In genomic region chr14:33700052-33700451, GRCh38 we compare ENCODE assay signal across 23 cellular contexts.
"Had no signal": no experiment of that assay in that cellular context is flagged by ENCODE, and none has a peak within 500 bp of the region (broad histone marks: within the 10 kb centered on the region; RNA-seq: fewer than 3 reads in every experiment).

No MANE protein-coding gene starts in this region.

- FAIRE-seq: RCC 7860 had no signal

- H3K4me1 Mint-ChIP-seq: activated CD4-positive, alpha-beta memory T cell treated with anti-CD3 and anti-CD28 coated beads, Interleukin-2, amount 10 ng/mL, durations not matched to agents 7 days and 5 days; activated CD4-positive, alpha-beta T cell treated with anti-CD3 and anti-CD28 coated beads for 36 hours; activated naive CD4-positive, alpha-beta T cell treated with anti-CD3 and anti-CD28 coated beads, Interleukin-2, amount 10 ng/mL, durations not matched to agents 7 days and 5 days; activated naive CD8-positive, alpha-beta T cell treated with anti-CD3 and anti-CD28 coated beads for 36 hours; IgD-negative memory B cell; T-helper 17 cell had no signal

- DNase-seq: activated CD4-positive, alpha-beta memory T cell treated with anti-CD3 and anti-CD28 coated beads, Interleukin-2, amount 10 ng/mL, durations not matched to agents 7 days and 5 days; activated CD4-positive, alpha-beta T cell treated with anti-CD3 and anti-CD28 coated beads for 36 hours; activated CD4-positive, alpha-beta T cell treated with anti-CD3 and anti-CD28 coated beads, Interleukin-2, amount 50 U/mL, for 1 hour; activated CD4-positive, CD25-positive, alpha-beta regulatory T cell; activated gamma-delta T cell treated with Interleukin-2 at 50 U/mL for 16 hours; activated naive CD4-positive, alpha-beta T cell treated with anti-CD3 and anti-CD28 coated beads, Interleukin-2, amount 10 ng/mL, durations not matched to agents 7 days and 5 days; activated naive CD8-positive, alpha-beta T cell treated with anti-CD3 and anti-CD28 coated beads for 36 hours; activated T-cell treated with anti-CD3 and anti-CD28 coated beads for 4 hours; activated T-cell treated with anti-CD3 and anti-CD28 coated beads, Interleukin-2, amount 50 U/mL, for 72 hours; MM.1S; NCI-H1105; NCI-H1436; NCI-H1694 treated with DMSO at 0.1 percent for 48 hours; NCI-H2029 treated with DMSO at 0.1 percent for 48 hours; NCI-H446; NCI-H524; PC-3; SIG-M5; T-helper 17 cell had no signal

- H3K36me3 Mint-ChIP-seq: activated naive CD4-positive, alpha-beta T cell treated with anti-CD3 and anti-CD28 coated beads, Interleukin-2, amount 10 ng/mL, durations not matched to agents 7 days and 5 days; activated naive CD8-positive, alpha-beta T cell treated with anti-CD3 and anti-CD28 coated beads for 36 hours; IgD-negative memory B cell had no signal

- H3K27me3 Mint-ChIP-seq: activated CD4-positive, alpha-beta memory T cell treated with anti-CD3 and anti-CD28 coated beads, Interleukin-2, amount 10 ng/mL, durations not matched to agents 7 days and 5 days; activated naive CD4-positive, alpha-beta T cell treated with anti-CD3 and anti-CD28 coated beads, Interleukin-2, amount 10 ng/mL, durations not matched to agents 7 days and 5 days; activated naive CD8-positive, alpha-beta T cell treated with anti-CD3 and anti-CD28 coated beads for 36 hours; IgD-negative memory B cell had no signal

- ATAC-seq: activated CD4-positive, alpha-beta T cell treated with anti-CD3 and anti-CD28 coated beads for 36 hours; activated T-cell treated with anti-CD3 and anti-CD28 coated beads, Interleukin-2, amount 50 U/mL, for 72 hours; PC-3; T-helper 17 cell had no signal

- H3K27ac ChIP-seq: VCaP had no signal

- H3K9me3 Mint-ChIP-seq: activated CD4-positive, alpha-beta memory T cell treated with anti-CD3 and anti-CD28 coated beads, Interleukin-2, amount 10 ng/mL, durations not matched to agents 7 days and 5 days; activated naive CD4-positive, alpha-beta T cell treated with anti-CD3 and anti-CD28 coated beads, Interleukin-2, amount 10 ng/mL, durations not matched to agents 7 days and 5 days; activated naive CD8-positive, alpha-beta T cell treated with anti-CD3 and anti-CD28 coated beads for 36 hours; activated T-helper 2 cell treated with anti-CD3 and anti-CD28 coated beads, Interferon-gamma antibody, Interleukin-2, Interleukin-4, amounts not matched to agents 10 μg/mL and 5 μg/mL and 100 μg/mL, durations not matched to agents 14 hours and 24 hours and 36 hours had no signal

- H3K27ac Mint-ChIP-seq: activated CD4-positive, alpha-beta memory T cell treated with anti-CD3 and anti-CD28 coated beads, Interleukin-2, amount 10 ng/mL, durations not matched to agents 7 days and 5 days; activated CD4-positive, alpha-beta T cell treated with anti-CD3 and anti-CD28 coated beads for 36 hours; activated naive CD4-positive, alpha-beta T cell treated with anti-CD3 and anti-CD28 coated beads, Interleukin-2, amount 10 ng/mL, durations not matched to agents 7 days and 5 days; activated naive CD8-positive, alpha-beta T cell treated with anti-CD3 and anti-CD28 coated beads for 36 hours; activated T-cell treated with anti-CD3 and anti-CD28 coated beads, Interleukin-2, amount 50 U/mL, for 72 hours; activated T-helper 2 cell treated with anti-CD3 and anti-CD28 coated beads, Interferon-gamma antibody, Interleukin-2, Interleukin-4, amounts not matched to agents 10 μg/mL and 5 μg/mL and 100 μg/mL, durations not matched to agents 14 hours and 24 hours and 36 hours; IgD-negative memory B cell; T-helper 17 cell had no signal

- H3K4me3 Mint-ChIP-seq: activated CD4-positive, alpha-beta memory T cell treated with anti-CD3 and anti-CD28 coated beads, Interleukin-2, amount 10 ng/mL, durations not matched to agents 7 days and 5 days; activated CD4-positive, alpha-beta T cell treated with anti-CD3 and anti-CD28 coated beads for 36 hours; activated naive CD4-positive, alpha-beta T cell treated with anti-CD3 and anti-CD28 coated beads, Interleukin-2, amount 10 ng/mL, durations not matched to agents 7 days and 5 days; activated naive CD8-positive, alpha-beta T cell treated with anti-CD3 and anti-CD28 coated beads for 36 hours; activated T-cell treated with anti-CD3 and anti-CD28 coated beads, Interleukin-2, amount 50 U/mL, for 72 hours; IgD-negative memory B cell; T-helper 17 cell had no signal
